Comparison of ENCODE assay signal across 1 cellular context in the genomic region with DNA sequence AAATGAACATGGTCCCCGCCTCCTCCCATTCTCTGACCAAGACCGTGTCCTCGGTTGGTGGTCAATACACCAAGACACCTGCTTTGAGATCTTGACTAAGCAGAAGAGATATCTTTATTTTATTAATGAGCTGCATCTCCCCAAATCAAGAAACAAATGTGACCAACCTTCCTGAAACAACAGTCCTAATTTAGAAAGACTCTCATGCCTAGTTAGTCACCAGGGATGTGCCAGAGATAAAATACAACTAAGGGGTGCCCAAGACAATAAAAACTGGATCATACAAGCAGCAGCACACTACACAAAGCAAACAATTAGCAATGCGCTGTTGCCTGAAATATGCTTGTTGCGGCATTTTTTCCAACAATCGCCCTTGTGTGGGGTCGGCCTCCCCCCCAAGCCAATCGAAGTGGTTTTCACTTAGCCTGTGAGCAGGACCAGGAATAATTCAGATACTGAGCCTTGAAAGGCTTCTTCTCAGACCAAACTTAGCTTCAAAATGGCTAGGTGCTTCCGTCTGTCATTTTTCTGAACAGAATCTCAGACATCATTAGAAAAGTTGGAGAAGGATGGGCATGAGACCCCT.
A peak's percentile ranks its signal among the peaks of the same experiment; 100 is the strongest.
TF ChIP-seq lines count a peak whose summit lies in the region.

No MANE protein-coding gene starts in this region.

TF ChIP-seq in HepG2, 621 proteins besides CTCF, POLR2A, EP300 and RAD21:
- TF ChIP-seq, protein P1, sequence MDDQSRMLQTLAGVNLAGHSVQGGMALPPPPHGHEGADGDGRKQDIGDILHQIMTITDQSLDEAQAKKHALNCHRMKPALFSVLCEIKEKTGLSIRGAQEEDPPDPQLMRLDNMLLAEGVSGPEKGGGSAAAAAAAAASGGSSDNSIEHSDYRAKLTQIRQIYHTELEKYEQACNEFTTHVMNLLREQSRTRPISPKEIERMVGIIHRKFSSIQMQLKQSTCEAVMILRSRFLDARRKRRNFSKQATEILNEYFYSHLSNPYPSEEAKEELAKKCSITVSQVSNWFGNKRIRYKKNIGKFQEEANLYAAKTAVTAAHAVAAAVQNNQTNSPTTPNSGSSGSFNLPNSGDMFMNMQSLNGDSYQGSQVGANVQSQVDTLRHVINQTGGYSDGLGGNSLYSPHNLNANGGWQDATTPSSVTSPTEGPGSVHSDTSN (CRISPR knock-in tag; IDR thresholded peaks at IDR 0.05; ENCODE audit: borderline replicate concordance), result no peak
- TF ChIP-seq MAFF (IDR thresholded peaks at IDR 0.05; ENCODE audit: low read depth, low read length), result peak; percentile 27
- TF ChIP-seq ZNF331 (CRISPR knock-in tag; IDR thresholded peaks at IDR 0.05), result no peak
- TF ChIP-seq, protein P2, sequence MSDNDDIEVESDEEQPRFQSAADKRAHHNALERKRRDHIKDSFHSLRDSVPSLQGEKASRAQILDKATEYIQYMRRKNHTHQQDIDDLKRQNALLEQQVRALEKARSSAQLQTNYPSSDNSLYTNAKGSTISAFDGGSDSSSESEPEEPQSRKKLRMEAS (IDR thresholded peaks at IDR 0.05), result 0 out of 2 replicates have a peak, but pooled peaks have one; percentile 1
- no peak for TF ChIP-seq EZH2 (conservative IDR thresholded peaks at IDR 0.05; ENCODE audit: low read depth, low read length)
- TF ChIP-seq, protein P3, sequence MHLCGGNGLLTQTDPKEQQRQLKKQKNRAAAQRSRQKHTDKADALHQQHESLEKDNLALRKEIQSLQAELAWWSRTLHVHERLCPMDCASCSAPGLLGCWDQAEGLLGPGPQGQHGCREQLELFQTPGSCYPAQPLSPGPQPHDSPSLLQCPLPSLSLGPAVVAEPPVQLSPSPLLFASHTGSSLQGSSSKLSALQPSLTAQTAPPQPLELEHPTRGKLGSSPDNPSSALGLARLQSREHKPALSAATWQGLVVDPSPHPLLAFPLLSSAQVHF (CRISPR knock-in tag; IDR thresholded peaks at IDR 0.05), result no peak
- TF ChIP-seq MZF1 (CRISPR knock-in tag; IDR thresholded peaks at IDR 0.05; ENCODE audit: borderline replicate concordance), result no peak
- no peak for TF ChIP-seq ATF1 (CRISPR knock-in tag; IDR thresholded peaks at IDR 0.05)
- TF ChIP-seq PAF1 (CRISPR knock-in tag; IDR thresholded peaks at IDR 0.05), result no peak
- no peak for TF ChIP-seq U2AF2 (IDR thresholded peaks at IDR 0.05; ENCODE audit: low read depth, low read length)
- no peak for TF ChIP-seq ZSCAN20 (CRISPR knock-in tag; IDR thresholded peaks at IDR 0.05; ENCODE audit: borderline replicate concordance)
- TF ChIP-seq AKAP8 (CRISPR knock-in tag; IDR thresholded peaks at IDR 0.05), result no peak
- TF ChIP-seq ZNF207 (IDR thresholded peaks at IDR 0.05; ENCODE audit: borderline replicate concordance), result no peak
- TF ChIP-seq SETDB1 (CRISPR knock-in tag; IDR thresholded peaks at IDR 0.05; ENCODE audit: borderline replicate concordance), result no peak
- TF ChIP-seq ZNF558 (CRISPR knock-in tag; IDR thresholded peaks at IDR 0.05; ENCODE audit: borderline replicate concordance), result no peak
- peak; percentile 61 to 66 for TF ChIP-seq MAFK (conservative IDR thresholded peaks at IDR 0.05 in 1 of 2, IDR thresholded peaks at IDR 0.05 in 1 of 2; ENCODE audit: low read length in 2 of 2)
- TF ChIP-seq, protein P4, sequence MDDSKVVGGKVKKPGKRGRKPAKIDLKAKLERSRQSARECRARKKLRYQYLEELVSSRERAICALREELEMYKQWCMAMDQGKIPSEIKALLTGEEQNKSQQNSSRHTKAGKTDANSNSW (CRISPR knock-in tag; IDR thresholded peaks at IDR 0.05; ENCODE audit: borderline replicate concordance), result no peak
- TF ChIP-seq REL (CRISPR knock-in tag; conservative IDR thresholded peaks at IDR 0.05), result no peak
